In the genomic region with DNA sequence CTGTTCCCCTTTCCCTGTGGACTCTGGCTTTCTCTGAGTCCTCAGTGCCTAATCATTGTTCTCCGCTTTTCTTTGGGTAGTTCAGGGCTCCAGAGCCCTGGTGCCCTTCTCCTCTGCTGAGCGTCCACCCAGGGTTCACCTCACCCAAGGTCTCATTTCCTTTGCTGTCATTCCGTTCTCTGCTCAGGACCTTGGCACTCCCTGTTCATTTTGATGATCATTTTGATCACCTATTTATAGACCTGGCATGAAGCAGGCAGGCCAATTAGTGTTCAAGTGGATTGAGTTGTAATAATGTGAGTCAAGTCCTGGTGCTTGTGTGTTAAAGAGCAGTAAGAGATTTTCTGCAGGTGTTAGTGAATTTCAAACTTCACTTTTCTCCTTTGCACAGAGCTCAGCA, we compare ENCODE assay signal across 1 cellular context.
TF ChIP-seq lines count a peak whose summit lies in the region.

No MANE protein-coding gene starts in this region.

TF ChIP-seq in GM23338, 12 proteins besides CTCF, POLR2A, EP300 and RAD21 (continued from another document):
- TF ChIP-seq, protein P1, sequence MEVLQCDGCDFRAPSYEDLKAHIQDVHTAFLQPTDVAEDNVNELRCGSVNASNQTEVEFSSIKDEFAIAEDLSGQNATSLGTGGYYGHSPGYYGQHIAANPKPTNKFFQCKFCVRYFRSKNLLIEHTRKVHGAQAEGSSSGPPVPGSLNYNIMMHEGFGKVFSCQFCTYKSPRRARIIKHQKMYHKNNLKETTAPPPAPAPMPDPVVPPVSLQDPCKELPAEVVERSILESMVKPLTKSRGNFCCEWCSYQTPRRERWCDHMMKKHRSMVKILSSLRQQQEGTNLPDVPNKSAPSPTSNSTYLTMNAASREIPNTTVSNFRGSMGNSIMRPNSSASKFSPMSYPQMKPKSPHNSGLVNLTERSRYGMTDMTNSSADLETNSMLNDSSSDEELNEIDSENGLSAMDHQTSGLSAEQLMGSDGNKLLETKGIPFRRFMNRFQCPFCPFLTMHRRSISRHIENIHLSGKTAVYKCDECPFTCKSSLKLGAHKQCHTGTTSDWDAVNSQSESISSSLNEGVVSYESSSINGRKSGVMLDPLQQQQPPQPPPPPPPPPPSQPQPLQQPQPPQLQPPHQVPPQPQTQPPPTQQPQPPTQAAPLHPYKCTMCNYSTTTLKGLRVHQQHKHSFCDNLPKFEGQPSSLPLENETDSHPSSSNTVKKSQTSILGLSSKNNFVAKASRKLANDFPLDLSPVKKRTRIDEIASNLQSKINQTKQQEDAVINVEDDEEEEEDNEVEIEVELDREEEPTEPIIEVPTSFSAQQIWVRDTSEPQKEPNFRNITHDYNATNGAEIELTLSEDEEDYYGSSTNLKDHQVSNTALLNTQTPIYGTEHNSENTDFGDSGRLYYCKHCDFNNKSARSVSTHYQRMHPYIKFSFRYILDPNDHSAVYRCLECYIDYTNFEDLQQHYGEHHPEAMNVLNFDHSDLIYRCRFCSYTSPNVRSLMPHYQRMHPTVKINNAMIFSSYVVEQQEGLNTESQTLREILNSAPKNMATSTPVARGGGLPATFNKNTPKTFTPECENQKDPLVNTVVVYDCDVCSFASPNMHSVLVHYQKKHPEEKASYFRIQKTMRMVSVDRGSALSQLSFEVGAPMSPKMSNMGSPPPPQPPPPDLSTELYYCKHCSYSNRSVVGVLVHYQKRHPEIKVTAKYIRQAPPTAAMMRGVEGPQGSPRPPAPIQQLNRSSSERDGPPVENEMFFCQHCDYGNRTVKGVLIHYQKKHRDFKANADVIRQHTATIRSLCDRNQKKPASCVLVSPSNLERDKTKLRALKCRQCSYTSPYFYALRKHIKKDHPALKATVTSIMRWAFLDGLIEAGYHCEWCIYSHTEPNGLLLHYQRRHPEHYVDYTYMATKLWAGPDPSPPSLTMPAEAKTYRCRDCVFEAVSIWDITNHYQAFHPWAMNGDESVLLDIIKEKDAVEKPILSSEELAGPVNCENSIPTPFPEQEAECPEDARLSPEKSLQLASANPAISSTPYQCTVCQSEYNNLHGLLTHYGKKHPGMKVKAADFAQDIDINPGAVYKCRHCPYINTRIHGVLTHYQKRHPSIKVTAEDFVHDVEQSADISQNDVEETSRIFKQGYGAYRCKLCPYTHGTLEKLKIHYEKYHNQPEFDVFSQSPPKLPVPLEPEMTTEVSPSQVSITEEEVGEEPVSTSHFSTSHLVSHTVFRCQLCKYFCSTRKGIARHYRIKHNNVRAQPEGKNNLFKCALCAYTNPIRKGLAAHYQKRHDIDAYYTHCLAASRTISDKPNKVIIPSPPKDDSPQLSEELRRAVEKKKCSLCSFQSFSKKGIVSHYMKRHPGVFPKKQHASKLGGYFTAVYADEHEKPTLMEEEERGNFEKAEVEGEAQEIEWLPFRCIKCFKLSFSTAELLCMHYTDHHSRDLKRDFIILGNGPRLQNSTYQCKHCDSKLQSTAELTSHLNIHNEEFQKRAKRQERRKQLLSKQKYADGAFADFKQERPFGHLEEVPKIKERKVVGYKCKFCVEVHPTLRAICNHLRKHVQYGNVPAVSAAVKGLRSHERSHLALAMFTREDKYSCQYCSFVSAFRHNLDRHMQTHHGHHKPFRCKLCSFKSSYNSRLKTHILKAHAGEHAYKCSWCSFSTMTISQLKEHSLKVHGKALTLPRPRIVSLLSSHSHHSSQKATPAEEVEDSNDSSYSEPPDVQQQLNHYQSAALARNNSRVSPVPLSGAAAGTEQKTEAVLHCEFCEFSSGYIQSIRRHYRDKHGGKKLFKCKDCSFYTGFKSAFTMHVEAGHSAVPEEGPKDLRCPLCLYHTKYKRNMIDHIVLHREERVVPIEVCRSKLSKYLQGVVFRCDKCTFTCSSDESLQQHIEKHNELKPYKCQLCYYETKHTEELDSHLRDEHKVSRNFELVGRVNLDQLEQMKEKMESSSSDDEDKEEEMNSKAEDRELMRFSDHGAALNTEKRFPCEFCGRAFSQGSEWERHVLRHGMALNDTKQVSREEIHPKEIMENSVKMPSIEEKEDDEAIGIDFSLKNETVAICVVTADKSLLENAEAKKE (CRISPR knock-in tag; IDR thresholded peaks at IDR 0.05), result no peak
- TF ChIP-seq JUNB (IDR thresholded peaks at IDR 0.05; ENCODE audit: unreplicated experiment), result no peak
- TF ChIP-seq POLR2AphosphoS5 (IDR thresholded peaks at IDR 0.05; ENCODE audit: low read depth), result no peak
- TF ChIP-seq, protein P2, sequence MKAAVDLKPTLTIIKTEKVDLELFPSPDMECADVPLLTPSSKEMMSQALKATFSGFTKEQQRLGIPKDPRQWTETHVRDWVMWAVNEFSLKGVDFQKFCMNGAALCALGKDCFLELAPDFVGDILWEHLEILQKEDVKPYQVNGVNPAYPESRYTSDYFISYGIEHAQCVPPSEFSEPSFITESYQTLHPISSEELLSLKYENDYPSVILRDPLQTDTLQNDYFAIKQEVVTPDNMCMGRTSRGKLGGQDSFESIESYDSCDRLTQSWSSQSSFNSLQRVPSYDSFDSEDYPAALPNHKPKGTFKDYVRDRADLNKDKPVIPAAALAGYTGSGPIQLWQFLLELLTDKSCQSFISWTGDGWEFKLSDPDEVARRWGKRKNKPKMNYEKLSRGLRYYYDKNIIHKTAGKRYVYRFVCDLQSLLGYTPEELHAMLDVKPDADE (IDR thresholded peaks at IDR 0.05), result no peak
- no peak for TF ChIP-seq CREB1 (CRISPR knock-in tag; IDR thresholded peaks at IDR 0.05; ENCODE audit: low read depth)
